9 cellular contexts compared by ENCODE assay signal in the genomic region with DNA sequence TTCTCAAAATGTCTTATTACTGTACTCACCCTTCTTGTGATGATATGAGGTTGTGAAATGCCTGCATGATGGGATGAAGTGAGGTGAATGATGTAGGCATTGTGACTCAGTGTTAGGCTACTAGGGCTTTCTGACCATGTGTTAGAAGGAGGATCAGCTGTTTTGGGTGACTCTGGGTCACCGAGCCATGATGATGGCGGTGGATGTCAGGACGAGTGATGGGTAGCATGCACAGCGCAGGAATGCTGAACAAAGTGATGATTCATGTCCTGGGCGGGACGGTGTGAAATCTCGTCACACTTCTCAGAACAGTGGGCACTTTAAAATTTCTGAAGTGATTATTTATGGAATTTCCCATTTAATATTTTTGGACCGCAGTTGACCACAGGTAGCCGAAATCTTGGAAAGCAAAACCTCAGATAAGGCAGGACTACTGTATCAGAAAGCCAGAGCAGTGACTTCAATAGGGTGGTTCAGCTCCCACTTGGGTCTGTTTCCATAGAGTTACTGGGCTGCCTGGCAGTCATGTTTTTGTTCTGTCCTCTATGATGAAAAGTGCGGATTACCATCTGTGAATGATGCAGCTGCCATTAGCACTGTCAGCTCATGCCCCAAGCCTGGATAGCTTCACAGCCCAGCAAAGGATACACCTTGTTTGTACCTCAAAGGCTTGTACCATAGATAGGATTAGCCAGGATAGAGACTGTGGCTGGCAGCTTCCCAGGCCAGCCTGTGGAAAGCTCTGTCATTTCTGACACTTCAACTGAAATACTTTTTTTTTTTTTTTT. TPM values are rescaled to one million over a fixed set of nuclear protein-coding genes. Genes with fewer than 3 reads are reported as not detected.
A peak's percentile ranks its signal among the peaks of the same experiment; 100 is the strongest.
DNase-seq lines count a peak whose midpoint lies in the region; ATAC-seq and TF ChIP-seq lines count a peak whose summit lies in the region.
"Had no signal": no experiment of that assay in that cellular context is flagged by ENCODE, and none has a peak within 500 bp of the region (broad histone marks: within the 10 kb centered on the region; RNA-seq: fewer than 3 reads in every experiment).

No MANE protein-coding gene starts in this region.

- H3K27me3 Mint-ChIP-seq in activated CD4-positive, alpha-beta T cell treated with anti-CD3 and anti-CD28 coated beads, Interleukin-2, amount 10 ng/mL, durations not matched to agents 7 days and 5 days, result no peaks in the 10 kb centered on the region
- H3K27me3 Mint-ChIP-seq in progenitor cell of endocrine pancreas, result peaks cover 4% of the 10 kb centered on the region

- TF ChIP-seq CTCF in fibroblast of villous mesenchyme (IDR thresholded peaks at IDR 0.05; ENCODE audit: insufficient read depth, low read depth, low read length) (no peak), progenitor cell of endocrine pancreas (IDR thresholded peaks at IDR 0.05; ENCODE audit: unreplicated experiment) (no peak), GM13977 (IDR thresholded peaks at IDR 0.05; ENCODE audit: extremely low read depth, insufficient read depth, missing control alignments) (no peak)

- no peak overlapping the region for H3K4me3 ChIP-seq in fibroblast of villous mesenchyme (ENCODE audit: low read depth, low read length)
- H3K4me3 ChIP-seq: lower lobe of right lung had no signal

- H3K4me1 Mint-ChIP-seq in activated CD4-positive, alpha-beta T cell treated with anti-CD3 and anti-CD28 coated beads, Interleukin-2, amount 10 ng/mL, durations not matched to agents 7 days and 5 days, result peaks cover 23% of the 10 kb centered on the region
- peaks cover 5% of the 10 kb centered on the region for H3K4me1 Mint-ChIP-seq in progenitor cell of endocrine pancreas (ENCODE audit: low read depth)

- ATAC-seq in HG03439 (IDR thresholded peaks at IDR 0.05; ENCODE audit: unreplicated experiment), result no peak

- H3K4me3 Mint-ChIP-seq in activated CD4-positive, alpha-beta T cell treated with anti-CD3 and anti-CD28 coated beads, Interleukin-2, amount 10 ng/mL, durations not matched to agents 7 days and 5 days, result no peak overlapping the region
- no peak overlapping the region for H3K4me3 Mint-ChIP-seq in progenitor cell of endocrine pancreas (ENCODE audit: low read depth)

- peaks cover 5% of the 10 kb centered on the region for H3K36me3 Mint-ChIP-seq in activated CD4-positive, alpha-beta T cell treated with anti-CD3 and anti-CD28 coated beads, Interleukin-2, amount 10 ng/mL, durations not matched to agents 7 days and 5 days (ENCODE audit: low read depth)
- H3K36me3 Mint-ChIP-seq in progenitor cell of endocrine pancreas (ENCODE audit: insufficient read depth), result no peaks in the 10 kb centered on the region

- DNase-seq in HS-5 (ENCODE audit: low read depth) (peak; percentile 98), fibroblast of villous mesenchyme (ENCODE audit: low read depth) (peak; percentile 97), progenitor cell of endocrine pancreas (ENCODE audit: low spot score, unreplicated experiment) (no peak), GM13977 (ENCODE audit: low spot score) (no peak), NCI-H524 (lab: John Stamatoyannopoulos, UW) (no peak)
- DNase-seq in activated CD4-positive, alpha-beta T cell treated with anti-CD3 and anti-CD28 coated beads, Interleukin-2, amount 10 ng/mL, durations not matched to agents 7 days and 5 days, result no peak
- DNase-seq in stimulated activated CD8-positive, alpha-beta memory T cell treated with anti-CD3 and anti-CD28 coated beads, Interleukin-2, amount 100 ng/mL, for 48 hours (ENCODE audit: low read depth in 2 of 2), result peak; percentile 37 to 48
- DNase-seq: lower lobe of right lung had no signal

- peak overlapping the region; percentile 26 for H3K27ac Mint-ChIP-seq in activated CD4-positive, alpha-beta T cell treated with anti-CD3 and anti-CD28 coated beads, Interleukin-2, amount 10 ng/mL, durations not matched to agents 7 days and 5 days
- H3K27ac Mint-ChIP-seq in progenitor cell of endocrine pancreas, result no peak overlapping the region

- CTCF ChIA-PET in activated CD4-positive, alpha-beta T cell treated with anti-CD3 and anti-CD28 coated beads, Interleukin-2, amount 10 ng/mL, durations not matched to agents 7 days and 5 days (lab: Charles Lee), result interaction anchor here (0.6 to 2.8 kb wide), 6 partner anchors 13 to 238 kb away, joined by 3 to 8 read pairs (median 3); no protein-coding TSS in a partner anchor

- in situ Hi-C loops in GM13977 (cut with MboI; ENCODE audit: low pct_unique_long_range_greater_than_20kb, low sequenced_read_pairs, unreplicated experiment), result no loop called here

- no peaks in the 10 kb centered on the region for H3K9me3 Mint-ChIP-seq in activated CD4-positive, alpha-beta T cell treated with anti-CD3 and anti-CD28 coated beads, Interleukin-2, amount 10 ng/mL, durations not matched to agents 7 days and 5 days
- no peaks in the 10 kb centered on the region for H3K9me3 Mint-ChIP-seq in progenitor cell of endocrine pancreas (ENCODE audit: low read depth)

- POLR2A ChIA-PET in activated CD4-positive, alpha-beta T cell treated with anti-CD3 and anti-CD28 coated beads, Interleukin-2, amount 10 ng/mL, durations not matched to agents 7 days and 5 days (lab: Charles Lee), result interaction anchor here (0.7 kb wide), 1 partner anchor 12 kb away, joined by 4 read pairs; no protein-coding TSS in a partner anchor

RNA-seq across cellular contexts. Expression of a gene that starts 26.6 kb away (rescaled TPM):
- 1 to 10 TPM; 9.1 to 9.3 TPM for total RNA-seq in activated CD4-positive, alpha-beta T cell treated with anti-CD3 and anti-CD28 coated beads, Interleukin-2, amount 10 ng/mL, durations not matched to agents 7 days and 5 days
- 11.6 and 30.2 TPM in 2 replicates for total RNA-seq in fibroblast of villous mesenchyme
- total RNA-seq in progenitor cell of endocrine pancreas, result 2.0 and 3.1 TPM in 2 replicates

Comparison
In these comparisons a context has a peak if more than half of its experiments do, and no peak if none do; other contexts are left out.
1. DNase-seq: peak in HS-5 (single experiment), fibroblast of villous mesenchyme (single experiment) and stimulated activated CD8-positive, alpha-beta memory T cell treated with anti-CD3 and anti-CD28 coated beads, Interleukin-2, amount 100 ng/mL, for 48 hours (2 of 2); none in activated CD4-positive, alpha-beta T cell treated with anti-CD3 and anti-CD28 coated beads, Interleukin-2, amount 10 ng/mL, durations not matched to agents 7 days and 5 days (single experiment), progenitor cell of endocrine pancreas (single experiment), GM13977 (single experiment) and NCI-H524 (0 of 2).